In genomic region chr22:29072979-29073617, GRCh38 we compare ENCODE assay signal across 8 cellular contexts. TPM values are rescaled to one million over a fixed set of nuclear protein-coding genes. Genes with fewer than 3 reads are reported as not detected.
DNase-seq lines count a peak whose midpoint lies in the region; ATAC-seq, FAIRE-seq and TF ChIP-seq lines count a peak whose summit lies in the region.

Gene KREMEN1, plus strand, starts transcription at chr22:29073035. Its CDS starts 96 bp downstream, at chr22:29073131.

- 0% methylated on average over 11 to 45 of the region's 76 CpGs for WGBS in tibial nerve, 2 donors

- peak within 1 kb of the TSS; percentile 95 for H2AFZ ChIP-seq in ACC112 (ENCODE audit: low read length, unreplicated experiment)

- no peaks in the 10 kb centered on the region for H3K36me3 ChIP-seq in ACC112 (ENCODE audit: insufficient read depth, low read length)
- H3K36me3 ChIP-seq in bronchial epithelial cell (ENCODE audit: control insufficient read depth, insufficient read depth, low read length), result no peaks in the 10 kb centered on the region
- H3K36me3 ChIP-seq in lower lobe of right lung, result no peaks in the 10 kb centered on the region
- H3K36me3 ChIP-seq in tibial nerve, result no peaks in the 10 kb centered on the region

- TF ChIP-seq EP300 in tibial nerve (IDR thresholded peaks at IDR 0.05), result no peak

- H3K9me3 ChIP-seq in lower lobe of right lung (no peaks in the 10 kb centered on the region), tibial nerve (no peaks in the 10 kb centered on the region)

- intact Hi-C loops in lower lobe of right lung (cut with DNase I), result no loop called here

- DNase-seq in bronchial epithelial cell (ENCODE audit: low read depth) (no peak), lower lobe of right lung (no peak), tibial nerve (ENCODE audit: low spot score in 2 of 2) (no peak), DMS79 treated with DMSO at 0.1 percent for 48 hours (lab: John Stamatoyannopoulos, UW) (no peak)
- no peak for DNase-seq in effector CD4-positive, alpha-beta T cell

- peak; percentile 16 for ATAC-seq in HG03108 (IDR thresholded peaks at IDR 0.05; ENCODE audit: unreplicated experiment)
- peak; percentile 3 for ATAC-seq in lower lobe of right lung
- no peak for ATAC-seq in GM18519 (IDR thresholded peaks at IDR 0.05; ENCODE audit: low FRiP score, unreplicated experiment)

- H3K27me3 ChIP-seq in ACC112 (ENCODE audit: insufficient read depth, low read length), result peaks cover 18% of the 10 kb centered on the region
- H3K27me3 ChIP-seq in bronchial epithelial cell (ENCODE audit: control insufficient read depth, insufficient read depth, low read length), result no peaks in the 10 kb centered on the region
- peaks cover 10% of the 10 kb centered on the region for H3K27me3 ChIP-seq in lower lobe of right lung (ENCODE audit: low read depth)
- H3K27me3 ChIP-seq in tibial nerve, result no peaks in the 10 kb centered on the region

- no peaks in the 10 kb centered on the region for H3K79me2 ChIP-seq in ACC112 (ENCODE audit: control insufficient read depth, insufficient read depth, low read length, unreplicated experiment)

- H3K4me3 ChIP-seq in ACC112 (ENCODE audit: low read depth, low read length) (peak within 1 kb of the TSS; percentile 73), bronchial epithelial cell (ENCODE audit: low read depth, low read length) (peak within 1 kb of the TSS; percentile 80), lower lobe of right lung (peak within 1 kb of the TSS; percentile 85), tibial nerve (peak within 1 kb of the TSS; percentile 66 to 92 (median 81))

- H3K4me1 ChIP-seq in ACC112 (ENCODE audit: control insufficient read depth, insufficient read depth, low read length, unreplicated experiment), result peaks cover 3% of the 10 kb centered on the region
- peaks cover 27% of the 10 kb centered on the region for H3K4me1 ChIP-seq in lower lobe of right lung
- H3K4me1 ChIP-seq in tibial nerve, result peaks cover 0 to 37% (median 20%) of the 10 kb centered on the region in 4 donors

- FAIRE-seq in bronchial epithelial cell (lab: Jason Lieb, UNC), result no peak

- peak in 1 of 2 donors; percentile 17 for TF ChIP-seq POLR2A in tibial nerve (IDR thresholded peaks at IDR 0.05)

- H3K27ac ChIP-seq in ACC112 (ENCODE audit: low read depth, low read length) (no peak within 1 kb of the TSS), lower lobe of right lung (peak within 1 kb of the TSS; percentile 71), tibial nerve (peak within 1 kb of the TSS; percentile 67 to 88 (median 82))

- no peak for TF ChIP-seq CTCF in bronchial epithelial cell (IDR thresholded peaks at IDR 0.05; ENCODE audit: insufficient read depth, low read length, severe bottlenecking)
- TF ChIP-seq CTCF in lower lobe of right lung (IDR thresholded peaks at IDR 0.05), result no peak
- no peak for TF ChIP-seq CTCF in tibial nerve (IDR thresholded peaks at IDR 0.05)

RNA-seq across cellular contexts. Expression of gene KREMEN1, which starts in this region (rescaled TPM):
- total RNA-seq in bronchial epithelial cell (5.8 and 15.9 TPM in 2 replicates), lower lobe of right lung (23.5 TPM), tibial nerve (10 to 100 TPM in 3 of 4 donors, 1 to 10 TPM in 1; 5.4 to 15.1 (median 12.9) TPM)
